Comparison of ENCODE assay signal across 8 cellular contexts in the genomic region with DNA sequence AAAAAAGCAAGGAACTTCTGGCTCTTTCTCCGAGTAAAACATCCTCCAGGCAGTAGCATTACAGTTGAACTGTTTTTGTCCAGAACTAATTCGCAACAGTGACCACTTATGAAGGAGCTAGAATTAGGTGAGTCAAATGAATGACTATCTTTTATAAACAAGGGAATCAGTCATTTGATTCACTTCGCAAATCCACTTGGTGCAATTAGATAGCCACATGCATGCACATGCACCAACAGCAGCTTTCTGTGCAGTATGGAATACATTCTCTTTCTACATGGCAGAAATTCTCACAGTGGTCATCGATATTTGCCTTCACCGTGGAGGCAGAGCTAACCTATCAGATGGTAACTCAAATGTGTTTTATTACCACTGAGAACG.
DNase-seq lines count a peak whose midpoint lies in the region; ATAC-seq, FAIRE-seq and TF ChIP-seq lines count a peak whose summit lies in the region.

No MANE protein-coding gene starts in this region.

- no peak for TF ChIP-seq CTCF in fibroblast of pulmonary artery (IDR thresholded peaks at IDR 0.05; ENCODE audit: low read length, missing control alignments)

- peak overlapping the region; percentile 31 for H3K4me3 ChIP-seq in SJSA1
- H3K4me3 ChIP-seq in fibroblast of pulmonary artery (replicated peaks; ENCODE audit: low read depth, low read length): peak overlapping the region; percentile 2

- H3K9me3 Mint-ChIP-seq in stimulated activated naive B cell treated with anti-CD40 and anti-IgM and Interleukin-4, amounts not matched to agents 10 μg/mL and 1 μg/mL and 100 μg/mL, for 72 hours: peaks cover 0 to 1% of the 10 kb centered on the region in 2 donors

- H3K4me1 ChIP-seq in SJSA1 (replicated peaks): peaks cover 66% of the 10 kb centered on the region

- H3K36me3 Mint-ChIP-seq in stimulated activated naive B cell treated with anti-CD40 and anti-IgM and Interleukin-4, amounts not matched to agents 10 μg/mL and 1 μg/mL and 100 μg/mL, for 72 hours: peaks cover 11 to 26% of the 10 kb centered on the region in 2 donors

- ATAC-seq in GM19463 (IDR thresholded peaks at IDR 0.05; ENCODE audit: unreplicated experiment): peak; percentile 4
- ATAC-seq in stimulated activated naive B cell treated with anti-CD40 and anti-IgM and Interleukin-4, amounts not matched to agents 10 μg/mL and 1 μg/mL and 100 μg/mL, for 72 hours (replicated peaks): peak; percentile 15 to 31

- H3K36me3 ChIP-seq in SJSA1: peaks cover 34% of the 10 kb centered on the region

- TF ChIP-seq POLR2A in GM12892 (IDR thresholded peaks at IDR 0.05; ENCODE audit: low read depth, low read length): no peak

- H3K4me1 Mint-ChIP-seq in stimulated activated naive B cell treated with anti-CD40 and anti-IgM and Interleukin-4, amounts not matched to agents 10 μg/mL and 1 μg/mL and 100 μg/mL, for 72 hours: peaks cover 19 to 29% of the 10 kb centered on the region in 2 donors

- no peaks in the 10 kb centered on the region for H3K27me3 Mint-ChIP-seq in stimulated activated naive B cell treated with anti-CD40 and anti-IgM and Interleukin-4, amounts not matched to agents 10 μg/mL and 1 μg/mL and 100 μg/mL, for 72 hours

- no peak for DNase-seq in SJSA1 (ENCODE audit: low read depth in 1 of 2, low spot score in 2 of 2)
- no peak for DNase-seq in fibroblast of pulmonary artery (ENCODE audit: low read depth)
- DNase-seq in stimulated activated naive B cell treated with anti-CD40 and anti-IgM and Interleukin-4, amounts not matched to agents 10 μg/mL and 1 μg/mL and 100 μg/mL, for 72 hours: no peak
- no peak for DNase-seq in NK-92 (lab: John Stamatoyannopoulos, UW; ENCODE audit: unreplicated experiment)
- DNase-seq in NCI-H1694 treated with DMSO at 0.1 percent for 48 hours (lab: John Stamatoyannopoulos, UW): no peak
- no peak for DNase-seq in NCI-H1105 treated with DMSO at 0.1 percent for 48 hours (lab: John Stamatoyannopoulos, UW)
- DNase-seq in GM12892 (ENCODE audit: insufficient read length): no peak

- H3K4me3 Mint-ChIP-seq in stimulated activated naive B cell treated with anti-CD40 and anti-IgM and Interleukin-4, amounts not matched to agents 10 μg/mL and 1 μg/mL and 100 μg/mL, for 72 hours: peak overlapping the region; percentile 87 to 92

- no peaks in the 10 kb centered on the region for H3K27me3 ChIP-seq in SJSA1 (replicated peaks)

- H3K9me3 ChIP-seq in SJSA1 (replicated peaks): no peaks in the 10 kb centered on the region

- H3K27ac ChIP-seq in SJSA1: peak overlapping the region; percentile 88

- FAIRE-seq in GM12892 (lab: Jason Lieb, UNC): no peak

- H3K27ac Mint-ChIP-seq in stimulated activated naive B cell treated with anti-CD40 and anti-IgM and Interleukin-4, amounts not matched to agents 10 μg/mL and 1 μg/mL and 100 μg/mL, for 72 hours: peak overlapping the region; percentile 96
